8 cellular contexts compared by ENCODE assay signal in the genomic region with DNA sequence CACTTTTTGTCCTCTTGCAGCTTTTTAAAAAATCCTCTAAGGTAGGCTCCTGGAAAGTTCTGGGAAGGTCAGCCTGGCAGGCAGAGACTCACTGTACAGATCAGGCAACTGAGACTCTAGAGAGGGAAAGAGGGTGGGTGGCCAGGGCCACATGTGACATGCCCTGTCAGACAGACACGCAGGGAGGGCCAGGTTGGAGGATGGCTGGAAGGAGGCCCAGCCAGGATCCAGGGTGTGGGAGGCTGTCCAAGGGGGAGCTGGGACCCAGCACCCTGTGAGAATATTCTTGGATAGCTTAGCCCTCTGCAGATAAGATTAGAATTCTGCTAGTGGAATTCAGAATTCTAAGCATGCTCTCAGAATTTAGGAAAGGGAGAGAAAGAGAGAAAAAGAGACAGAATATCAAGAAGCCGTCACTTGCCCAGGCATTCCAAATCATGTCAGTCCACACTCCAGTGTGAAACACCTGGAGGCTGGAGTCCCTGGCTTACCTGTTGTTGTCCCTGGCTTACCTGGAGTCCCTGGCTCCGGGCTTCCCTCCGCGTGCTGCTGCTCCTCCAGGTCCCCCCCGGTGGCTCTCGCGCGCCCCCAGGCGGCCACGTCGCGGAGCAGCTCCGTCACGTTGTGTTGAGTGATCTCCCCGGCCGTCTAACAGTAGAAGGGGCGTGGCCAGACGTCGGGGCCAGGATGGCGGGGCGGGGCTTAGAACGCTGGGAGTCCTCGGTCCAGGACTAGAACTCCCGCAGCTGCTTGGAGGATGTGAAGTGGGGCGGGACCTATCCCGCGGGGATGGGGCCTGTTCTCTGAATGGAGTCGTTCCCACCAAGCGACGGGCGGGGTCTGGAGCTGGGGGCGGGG. TPM values are rescaled to one million over a fixed set of nuclear protein-coding genes. Genes with fewer than 3 reads are reported as not detected.
A peak's percentile ranks its signal among the peaks of the same experiment; 100 is the strongest.
DNase-seq lines count a peak whose midpoint lies in the region; ATAC-seq and TF ChIP-seq lines count a peak whose summit lies in the region.

No MANE protein-coding gene starts in this region.

- H3K27ac ChIP-seq in left lung, result no peak overlapping the region

- TF ChIP-seq POLR2A in GM18505 (IDR thresholded peaks at IDR 0.05; ENCODE audit: borderline replicate concordance, extremely low read depth, insufficient read depth, insufficient read length), result no peak

- no peaks in the 10 kb centered on the region for H3K9me3 ChIP-seq in left lung

- DNase-seq in G401 (ENCODE audit: low spot score), result peak; percentile 58
- peak; percentile 95 for DNase-seq in NCI-H748 (lab: John Stamatoyannopoulos, UW; ENCODE audit: unreplicated experiment)
- DNase-seq in activated CD4-positive, alpha-beta T cell treated with anti-CD3 and anti-CD28 coated beads for 48 hours, result peak; percentile 96
- peak; percentile 63 for DNase-seq in cerebellum (ENCODE audit: low spot score)
- peak; percentile 85 to 96 for DNase-seq in left lung
- DNase-seq in stimulated activated CD4-positive, alpha-beta T cell treated with anti-CD3 and anti-CD28 coated beads, TNF-alpha, amount 100 ng/mL, for 24 hours (ENCODE audit: low read depth in 3 of 3), result peak; percentile 75 to 90 (median 82)

- ATAC-seq in HG03439 (IDR thresholded peaks at IDR 0.05; ENCODE audit: unreplicated experiment), result peak; percentile 60
- peak; percentile 98 for ATAC-seq in left lung
- no peak for ATAC-seq in GM18505 (IDR thresholded peaks at IDR 0.05; ENCODE audit: unreplicated experiment)

- H3K4me1 ChIP-seq in left lung, result peaks cover 0 to 9% of the 10 kb centered on the region in 2 donors

- no peaks in the 10 kb centered on the region for H3K36me3 ChIP-seq in left lung

- in situ Hi-C loops in G401 (cut with HindIII; ENCODE audit: low sequenced_read_pairs), result no loop called here

- intact Hi-C loops in left lung (cut with DNase I), result no loop called here

- TF ChIP-seq CTCF in left lung (IDR thresholded peaks at IDR 0.05), result peak; percentile 70 to 78

- peaks cover 50 to 97% of the 10 kb centered on the region in 2 donors for H3K27me3 ChIP-seq in left lung

- no peak overlapping the region for H3K4me3 ChIP-seq in left lung

RNA-seq across cellular contexts. Expression of a gene that starts 2.8 kb away (rescaled TPM):
- 13.5 and 25.2 TPM in 2 replicates for total RNA-seq in G401 (2014; rRNA removed; shearing (Covaris generic))
- 0.36 TPM for total RNA-seq in cerebellum
- 1 to 10 TPM; 1.2 to 1.6 TPM for total RNA-seq in left lung

RNA-seq across cellular contexts. Expression of a gene that starts 6.1 kb away (rescaled TPM):
- 25.2 and 37.7 TPM in 2 replicates for total RNA-seq in G401 (2014; rRNA removed; shearing (Covaris generic))
- 2.0 TPM for total RNA-seq in cerebellum
- total RNA-seq in left lung, result 10 to 100 TPM in 1 of 2 donors, under 1 TPM in 1; 0.76 to 11.0 TPM

RNA-seq across cellular contexts. Expression of a gene that starts 11.4 kb away (rescaled TPM):
- 423 and 463 TPM in 2 replicates for total RNA-seq in G401 (2014; rRNA removed; shearing (Covaris generic))
- total RNA-seq in cerebellum, result 1.00 TPM
- total RNA-seq in left lung, result 1 to 10 TPM in 1 of 2 donors, not detected in 1; 1.6 TPM

RNA-seq across cellular contexts. Expression of a gene that starts 19.7 kb away (rescaled TPM):
- 0.85 and 1.2 TPM in 2 replicates for total RNA-seq in G401 (2014; rRNA removed; shearing (Covaris generic))
- total RNA-seq in cerebellum (15.6 TPM), left lung (not detected)

RNA-seq across cellular contexts. Expression of a gene that starts 42.9 kb away (rescaled TPM):
- total RNA-seq in G401 (2014; rRNA removed; shearing (Covaris generic)), result 77.4 and 81.7 TPM in 2 replicates
- 14.0 TPM for total RNA-seq in cerebellum
- total RNA-seq in left lung, result 100 to 1,000 TPM in 1 of 2 donors, 10 to 100 TPM in 1; 93.2 to 113 TPM

Comparison
In these comparisons a context has a peak if more than half of its experiments do, and no peak if none do; other contexts are left out.
1. RNA of a gene that starts 11.4 kb away (total RNA-seq): 423 to 463 TPM in G401; 1.6 TPM in left lung and 1.00 TPM in cerebellum (single experiment); every median in the first group is over 100 times any median in the second.
2. Peak in every context shown above with its lines, with median percentiles within 50 percentile points of each other: DNase-seq.